In the genomic region with DNA sequence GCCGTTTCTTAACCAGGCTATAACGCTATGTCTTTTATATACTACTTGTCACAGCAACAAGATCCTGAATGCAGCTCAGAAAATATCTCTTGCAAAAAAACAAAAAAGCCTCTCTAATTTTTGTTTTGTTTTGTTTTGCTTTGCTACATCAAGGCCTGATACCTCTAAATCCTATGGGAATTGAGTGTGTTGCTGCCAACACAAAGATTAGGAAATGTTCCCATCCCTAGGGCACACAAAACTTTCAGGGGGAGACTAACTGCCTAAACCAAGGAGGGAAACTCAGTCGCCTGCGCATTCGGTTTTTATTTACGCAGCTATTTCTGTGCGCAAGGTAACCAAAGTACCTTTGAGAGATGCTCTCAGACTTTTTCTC, we compare ENCODE assay signal across 8 cellular contexts. TPM values are rescaled to one million over a fixed set of nuclear protein-coding genes. Genes with fewer than 3 reads are reported as not detected.
DNase-seq lines count a peak whose midpoint lies in the region; ATAC-seq and TF ChIP-seq lines count a peak whose summit lies in the region.

No MANE protein-coding gene starts in this region.

- H3K27me3 ChIP-seq in iPS-18a (ENCODE audit: control insufficient read depth, insufficient read depth, low read length) = peaks cover 22% of the 10 kb centered on the region

- H3K36me3 Mint-ChIP-seq in activated T-cell treated with anti-CD3 and anti-CD28 coated beads, Interleukin-2, amount 50 U/mL, for 72 hours (ENCODE audit: insufficient read depth in 2 of 2) = peaks cover 2 to 6% of the 10 kb centered on the region in 2 donors

- H3K9me3 Mint-ChIP-seq in activated T-cell treated with anti-CD3 and anti-CD28 coated beads, Interleukin-2, amount 50 U/mL, for 72 hours = no peaks in the 10 kb centered on the region
- H3K9me3 Mint-ChIP-seq in stimulated activated naive CD8-positive, alpha-beta T cell treated with anti-CD3 and anti-CD28 coated beads, Interleukin-15, amount 100 ng/mL, for 72 hours = no peaks in the 10 kb centered on the region

- ATAC-seq in activated T-cell treated with anti-CD3 and anti-CD28 coated beads, Interleukin-2, amount 50 U/mL, for 72 hours (replicated peaks in 1 of 2) = no peak
- no peak for ATAC-seq in stimulated activated naive CD8-positive, alpha-beta T cell treated with anti-CD3 and anti-CD28 coated beads, Interleukin-15, amount 100 ng/mL, for 72 hours
- ATAC-seq in omental fat pad (ENCODE audit: low FRiP score) (no peak), HG02588 (IDR thresholded peaks at IDR 0.05; ENCODE audit: unreplicated experiment) (no peak)

- no peaks in the 10 kb centered on the region for H3K36me3 ChIP-seq in iPS-18a (ENCODE audit: control insufficient read depth, low read depth, low read length)

- peak overlapping the region; percentile 17 for H3K9ac ChIP-seq in iPS-18a (ENCODE audit: low read length)

- no peaks in the 10 kb centered on the region for H3K9me3 ChIP-seq in iPS-18a (ENCODE audit: control insufficient read depth, low read depth, low read length)

- H3K4me3 ChIP-seq in iPS-18a (ENCODE audit: low read length) = peak overlapping the region; percentile 78

- peaks cover 29% of the 10 kb centered on the region for H3K4me1 ChIP-seq in iPS-18a (ENCODE audit: control insufficient read depth, low read depth, low read length)

- DNase-seq in NCI-H82 (lab: John Stamatoyannopoulos, UW) (peak; percentile 23), NCI-H82 treated with DMSO at 0.1 percent for 48 hours (lab: John Stamatoyannopoulos, UW; ENCODE audit: unreplicated experiment) (no peak), OCI-M2 (lab: John Stamatoyannopoulos, UW; ENCODE audit: unreplicated experiment) (no peak), omental fat pad (ENCODE audit: low spot score) (no peak)
- DNase-seq in activated T-cell treated with anti-CD3 and anti-CD28 coated beads, Interleukin-2, amount 50 U/mL, for 72 hours = no peak
- no peak for DNase-seq in stimulated activated naive CD8-positive, alpha-beta T cell treated with anti-CD3 and anti-CD28 coated beads, Interleukin-15, amount 100 ng/mL, for 72 hours

- peaks cover 30% of the 10 kb centered on the region for H3K4me1 Mint-ChIP-seq in activated T-cell treated with anti-CD3 and anti-CD28 coated beads, Interleukin-2, amount 50 U/mL, for 72 hours (ENCODE audit: low read depth)
- peaks cover 27% of the 10 kb centered on the region for H3K4me1 Mint-ChIP-seq in stimulated activated naive CD8-positive, alpha-beta T cell treated with anti-CD3 and anti-CD28 coated beads, Interleukin-15, amount 100 ng/mL, for 72 hours

- TF ChIP-seq CTCF in omental fat pad (IDR thresholded peaks at IDR 0.05) = no peak

- no peak overlapping the region for H3K27ac ChIP-seq in iPS-18a (ENCODE audit: low read length)

- H3K27ac Mint-ChIP-seq in activated T-cell treated with anti-CD3 and anti-CD28 coated beads, Interleukin-2, amount 50 U/mL, for 72 hours = peak overlapping the region; percentile 96
- peak overlapping the region in 1 of 2 donors; percentile 69 for H3K27ac Mint-ChIP-seq in stimulated activated naive CD8-positive, alpha-beta T cell treated with anti-CD3 and anti-CD28 coated beads, Interleukin-15, amount 100 ng/mL, for 72 hours

- peak overlapping the region; percentile 93 to 95 for H3K4me3 Mint-ChIP-seq in activated T-cell treated with anti-CD3 and anti-CD28 coated beads, Interleukin-2, amount 50 U/mL, for 72 hours
- H3K4me3 Mint-ChIP-seq in stimulated activated naive CD8-positive, alpha-beta T cell treated with anti-CD3 and anti-CD28 coated beads, Interleukin-15, amount 100 ng/mL, for 72 hours = peak overlapping the region; percentile 90 to 91

- H3K27me3 Mint-ChIP-seq in activated T-cell treated with anti-CD3 and anti-CD28 coated beads, Interleukin-2, amount 50 U/mL, for 72 hours (ENCODE audit: low read depth) = peaks cover 9% of the 10 kb centered on the region
- H3K27me3 Mint-ChIP-seq in stimulated activated naive CD8-positive, alpha-beta T cell treated with anti-CD3 and anti-CD28 coated beads, Interleukin-15, amount 100 ng/mL, for 72 hours = peaks cover 8% of the 10 kb centered on the region

RNA-seq across cellular contexts. Expression of gene SSBP2, which starts 1.7 kb away (rescaled TPM):
- total RNA-seq in activated T-cell treated with anti-CD3 and anti-CD28 coated beads, Interleukin-2, amount 50 U/mL, for 72 hours = 10 to 100 TPM; 13.5 to 17.5 TPM
- 10 to 100 TPM; 25.9 to 94.6 (median 41.8) TPM for total RNA-seq in omental fat pad
